In the genomic region with DNA sequence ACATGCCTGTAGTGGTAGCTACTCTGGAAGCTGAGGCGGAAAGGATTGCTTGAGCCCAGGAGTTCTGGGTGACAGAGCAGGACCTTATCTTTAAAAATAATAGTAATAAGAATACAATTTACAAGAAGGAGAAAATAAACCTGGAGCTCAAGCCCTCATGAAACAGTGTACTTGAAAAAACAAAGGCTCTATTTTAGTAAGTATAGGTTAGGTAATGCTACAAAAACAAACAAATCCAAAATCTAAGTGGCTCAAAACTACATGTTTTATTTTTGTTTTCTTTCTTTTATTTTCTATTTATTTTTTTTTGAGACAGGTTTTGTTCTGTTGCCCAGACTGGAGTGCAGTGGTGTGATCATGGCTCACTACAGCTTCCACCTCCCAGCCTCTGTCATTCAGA, we compare ENCODE assay signal across 2 cellular contexts.
TF ChIP-seq lines count a peak whose summit lies in the region.

No MANE protein-coding gene starts in this region.

TF ChIP-seq in HepG2, 621 proteins besides CTCF, POLR2A, EP300 and RAD21:
- TF ChIP-seq SUZ12 (IDR thresholded peaks at IDR 0.05; ENCODE audit: low read depth, low read length) (no peak), ZNF12 (CRISPR knock-in tag; IDR thresholded peaks at IDR 0.05) (peak; percentile 98)
TF ChIP-seq in HepG2: peak in this region for 1.

TF ChIP-seq in K562, 482 proteins besides CTCF, POLR2A, EP300 and RAD21:
- TF ChIP-seq RFX1 (IDR thresholded peaks at IDR 0.05) (no peak), ZNF12 (CRISPR knock-in tag; IDR thresholded peaks at IDR 0.05) (peak; percentile 93), RBM25 (IDR thresholded peaks at IDR 0.05; ENCODE audit: low read depth, low read length, severe bottlenecking) (peak; percentile 33), SUPT5H (IDR thresholded peaks at IDR 0.05) (no peak)
